In the genomic region with DNA sequence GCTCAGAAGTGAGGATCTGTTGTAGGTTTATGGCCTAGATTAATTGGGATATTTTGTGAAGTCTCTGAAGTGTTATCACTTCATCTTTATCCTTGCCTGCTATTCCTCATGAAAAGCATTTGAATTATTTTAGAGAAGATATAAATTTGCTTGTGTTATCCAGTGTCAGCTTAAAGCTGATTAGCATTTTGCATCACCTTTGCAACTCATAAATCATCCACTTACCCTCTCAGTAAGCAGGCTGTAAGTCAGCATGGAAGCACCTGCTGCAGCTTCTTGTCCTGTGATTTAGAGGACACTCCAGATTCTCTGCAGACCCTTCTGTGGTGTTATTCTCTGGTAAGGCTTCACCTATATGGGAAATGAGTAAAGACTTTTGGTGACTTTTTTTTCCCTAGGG, we compare ENCODE assay signal across 18 cellular contexts.
"Had no signal": no experiment of that assay in that cellular context is flagged by ENCODE, and none has a peak within 500 bp of the region (broad histone marks: within the 10 kb centered on the region; RNA-seq: fewer than 3 reads in every experiment).

No MANE protein-coding gene starts in this region.

- H3K4me3 ChIP-seq: ascending aorta, breast epithelium, thyroid gland had no signal

- ATAC-seq: left ventricle myocardium superior; naive thymus-derived CD8-positive, alpha-beta T cell; stimulated activated naive B cell treated with anti-CD40 and anti-IgM and Interleukin-4, amounts not matched to agents 10 μg/mL and 1 μg/mL and 100 μg/mL, for 72 hours; WTC11 had no signal

- H3K4me1 ChIP-seq: ascending aorta had no signal

- H3K9me3 ChIP-seq: ascending aorta, breast epithelium, neutrophil, thyroid gland had no signal

- DNase-seq: activated CD4-positive, alpha-beta memory T cell treated with anti-CD3 and anti-CD28 coated beads, Interleukin-2, amount 10 ng/mL, durations not matched to agents 7 days and 5 days; activated CD4-positive, alpha-beta T cell treated with anti-CD3 and anti-CD28 coated beads for 4 hours; activated naive CD4-positive, alpha-beta T cell treated with anti-CD3 and anti-CD28 coated beads, Interleukin-2, amount 10 ng/mL, durations not matched to agents 7 days and 5 days; activated T-cell treated with anti-CD3 and anti-CD28 coated beads, Interleukin-2, amount 50 U/mL, for 24 hours; effector memory CD4-positive, alpha-beta T cell; foreskin fibroblast; kidney glomerular epithelial cell; left ventricle myocardium superior; naive thymus-derived CD8-positive, alpha-beta T cell; posterior cingulate gyrus; retina; stimulated activated CD4-positive, alpha-beta T cell treated with anti-CD3 and anti-CD28 coated beads, Interleukin-2, amount 100 ng/mL, for 48 hours; stimulated activated naive B cell treated with anti-CD40 and anti-IgM and Interleukin-4, amounts not matched to agents 10 μg/mL and 1 μg/mL and 100 μg/mL, for 72 hours; thyroid gland had no signal

- H3K36me3 ChIP-seq: ascending aorta, breast epithelium, neutrophil, thyroid gland had no signal

- H3K27ac ChIP-seq: ascending aorta, breast epithelium, neutrophil, thyroid gland had no signal

- H3K27me3 ChIP-seq: ascending aorta, breast epithelium, neutrophil, thyroid gland had no signal
